In genomic region chr6:20158691-20159090, GRCh38 we compare ENCODE assay signal across 11 cellular contexts.
"Had no signal": no experiment of that assay in that cellular context is flagged by ENCODE, and none has a peak within 500 bp of the region (broad histone marks: within the 10 kb centered on the region; RNA-seq: fewer than 3 reads in every experiment).

No MANE protein-coding gene starts in this region.

- H3K36me3 ChIP-seq: HAP-1 had no signal

- ATAC-seq: GM23338, HCT116 had no signal

- H3K4me2 ChIP-seq: GM23338 had no signal

- FAIRE-seq: H1, H54 had no signal

- DNase-seq: GM23248, GOT3, H7, H9, HCEC 1CT, HFFc6 had no signal

- H3K27ac ChIP-seq: GM23248 had no signal

- H2AFZ ChIP-seq: GM23248, GM23338 had no signal

- H3K9me3 ChIP-seq: HAP-1 had no signal

- H3K4me3 ChIP-seq: GM23248, GM23338, HAP-1 had no signal

- H3K9ac ChIP-seq: GM23248 had no signal
